12 cellular contexts compared by ENCODE assay signal in the genomic region with DNA sequence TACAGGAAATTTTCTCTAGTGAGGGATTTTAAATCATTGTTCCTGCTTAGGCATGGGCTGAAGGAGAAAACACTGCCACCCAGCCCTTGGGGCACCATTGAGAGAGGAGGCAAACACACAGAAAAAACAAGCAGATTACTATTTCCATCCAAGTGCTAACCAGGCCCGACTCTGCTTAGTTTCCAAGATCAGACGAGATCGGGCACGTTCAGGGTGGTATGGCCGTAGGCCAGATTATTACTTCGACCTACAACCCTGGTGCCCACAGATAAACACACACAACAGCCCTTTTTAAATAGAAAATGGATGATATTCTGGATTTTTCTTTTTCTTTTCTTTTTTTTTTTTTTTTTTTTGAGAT.
"Had no signal": no experiment of that assay in that cellular context is flagged by ENCODE, and none has a peak within 500 bp of the region (broad histone marks: within the 10 kb centered on the region; RNA-seq: fewer than 3 reads in every experiment).

No MANE protein-coding gene starts in this region.

- H2AFZ ChIP-seq: neural progenitor cell had no signal

- H3K27me3 ChIP-seq: ascending aorta, neural progenitor cell, ovary, tibial nerve, vagina had no signal

- H3K4me1 Mint-ChIP-seq: activated naive CD4-positive, alpha-beta T cell treated with anti-CD3 and anti-CD28 coated beads, Interleukin-2, amount 10 ng/mL, durations not matched to agents 7 days and 5 days; neural progenitor cell had no signal

- H3K4me3 Mint-ChIP-seq: activated naive CD4-positive, alpha-beta T cell treated with anti-CD3 and anti-CD28 coated beads, Interleukin-2, amount 10 ng/mL, durations not matched to agents 7 days and 5 days; neural progenitor cell had no signal

- H3K36me3 Mint-ChIP-seq: activated naive CD4-positive, alpha-beta T cell treated with anti-CD3 and anti-CD28 coated beads, Interleukin-2, amount 10 ng/mL, durations not matched to agents 7 days and 5 days; neural progenitor cell had no signal

- H3K27ac Mint-ChIP-seq: activated naive CD4-positive, alpha-beta T cell treated with anti-CD3 and anti-CD28 coated beads, Interleukin-2, amount 10 ng/mL, durations not matched to agents 7 days and 5 days; neural progenitor cell had no signal

- H3K27ac ChIP-seq: ascending aorta, lower lobe of right lung, neural progenitor cell, ovary, tibial nerve, vagina had no signal

- DNase-seq: activated CD4-positive, CD25-positive, alpha-beta regulatory T cell treated with anti-CD3 and anti-CD28 coated beads, Interleukin-2, amount 50 U/mL, for 72 hours; activated naive CD4-positive, alpha-beta T cell treated with anti-CD3 and anti-CD28 coated beads, Interleukin-2, amount 10 ng/mL, durations not matched to agents 7 days and 5 days; erythroblast; lower lobe of right lung; midbrain; ovary; stimulated activated CD4-positive, alpha-beta T cell treated with anti-CD3 and anti-CD28 coated beads, Interleukin-12 subunit alpha, Interleukin-12 subunit beta, amount 100 ng/mL, for 4 hours; stimulated activated CD4-positive, alpha-beta T cell treated with anti-CD3 and anti-CD28 coated beads, Interleukin-2, amount 100 ng/mL, for 24 hours had no signal

- H3K4me2 ChIP-seq: neural progenitor cell had no signal

- H3K9me3 ChIP-seq: ascending aorta, lower lobe of right lung, ovary, tibial nerve, vagina had no signal

- H3K36me3 ChIP-seq: ascending aorta, lower lobe of right lung, neural progenitor cell, ovary, tibial nerve, vagina had no signal

- H3K9me3 Mint-ChIP-seq: activated naive CD4-positive, alpha-beta T cell treated with anti-CD3 and anti-CD28 coated beads, Interleukin-2, amount 10 ng/mL, durations not matched to agents 7 days and 5 days; neural progenitor cell had no signal

- H3K4me1 ChIP-seq: ascending aorta, lower lobe of right lung, neural progenitor cell, tibial nerve had no signal

- H3K4me3 ChIP-seq: ascending aorta, lower lobe of right lung, neural progenitor cell, ovary, tibial nerve, vagina had no signal
